17 cellular contexts compared by ENCODE assay signal in the genomic region with DNA sequence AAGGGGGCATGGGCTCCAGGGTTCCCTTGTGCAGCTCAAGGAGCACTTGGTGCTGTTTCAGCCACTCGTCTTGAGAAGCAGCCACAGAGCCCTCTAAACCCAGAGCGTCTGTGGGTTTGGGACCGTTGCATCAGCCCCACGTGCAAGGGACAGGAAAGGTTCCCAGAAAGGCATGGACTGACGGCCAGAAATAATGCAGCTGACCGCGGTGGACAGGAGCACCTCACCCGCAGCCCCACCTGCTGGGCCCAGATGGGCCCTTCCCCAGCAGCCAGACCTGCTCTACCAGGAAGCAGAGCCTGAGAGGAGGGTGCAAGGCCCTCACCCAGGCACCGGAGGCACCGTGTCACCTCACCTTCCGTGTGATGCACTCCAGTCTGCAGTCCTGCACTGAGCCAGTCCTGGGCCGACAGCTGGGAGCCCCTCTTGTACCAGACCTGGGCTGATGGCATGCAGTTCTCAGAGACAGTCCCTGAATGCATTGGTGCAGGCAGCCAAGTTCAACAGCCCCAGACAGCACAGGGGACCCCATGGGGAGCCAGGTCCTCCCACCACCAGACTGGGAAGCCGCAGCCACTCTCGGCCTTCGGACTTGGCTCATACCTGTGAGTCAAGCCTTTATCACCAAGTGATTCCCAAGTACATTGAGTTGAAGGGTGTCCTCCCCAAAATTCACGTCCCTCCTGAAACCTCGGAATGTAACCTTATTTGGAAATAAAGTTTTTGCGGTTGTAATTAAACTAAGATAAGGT. TPM values are rescaled to one million over a fixed set of nuclear protein-coding genes. Genes with fewer than 3 reads are reported as not detected.
DNase-seq lines count a peak whose midpoint lies in the region; ATAC-seq and TF ChIP-seq lines count a peak whose summit lies in the region.
"Had no signal": no experiment of that assay in that cellular context is flagged by ENCODE, and none has a peak within 500 bp of the region (broad histone marks: within the 10 kb centered on the region; RNA-seq: fewer than 3 reads in every experiment).

No MANE protein-coding gene starts in this region.

- 63 to 70% methylated on average over 18 of the region's 18 CpGs for WGBS in aorta, 2 donors

- H3K4me2 ChIP-seq in SU-DHL-6 (ENCODE audit: low read depth, low read length, poor library complexity, severe bottlenecking) = no peak overlapping the region

- H3K79me2 ChIP-seq in SU-DHL-6 (ENCODE audit: insufficient read depth, low read length) = no peaks in the 10 kb centered on the region

- H3K9me3 ChIP-seq in left ventricle myocardium inferior (replicated peaks) = no peaks in the 10 kb centered on the region
- H3K9me3 ChIP-seq in SU-DHL-6 (ENCODE audit: insufficient read depth, low read length) = no peaks in the 10 kb centered on the region
- no peaks in the 10 kb centered on the region for H3K9me3 ChIP-seq in mucosa of rectum (ENCODE audit: control insufficient read depth in 2 of 2, low read length in 2 of 2)
- no peaks in the 10 kb centered on the region for H3K9me3 ChIP-seq in aorta (ENCODE audit: control insufficient read depth, low read length)
- H3K9me3 ChIP-seq: body of pancreas had no signal

- intact Hi-C loops in left ventricle myocardium inferior (cut with micrococcal nuclease) (no loop called here), Right ventricle myocardium inferior (cut with DNase I) (no loop called here), aorta (cut with DNase I) (no loop called here)

- H4K20me1 ChIP-seq in SU-DHL-6 (ENCODE audit: low read depth, low read length) = no peaks in the 10 kb centered on the region

- H3K4me1 ChIP-seq in left ventricle myocardium inferior (no peaks in the 10 kb centered on the region), mucosa of rectum (ENCODE audit: control insufficient read depth in 2 of 2, insufficient read depth in 2 of 2, low read length in 2 of 2) (peaks cover 32 to 38% of the 10 kb centered on the region in 2 donors), aorta (ENCODE audit: control insufficient read depth in 1 of 2, insufficient read depth in 2 of 2, low read length in 2 of 2) (no peaks in the 10 kb centered on the region)

- H3F3A ChIP-seq in SU-DHL-6 (ENCODE audit: insufficient read depth) = no peaks in the 10 kb centered on the region

- H3K27ac ChIP-seq in left ventricle myocardium inferior (replicated peaks) (no peak overlapping the region), SU-DHL-6 (ENCODE audit: low read depth, low read length) (no peak overlapping the region), mucosa of rectum (ENCODE audit: low read depth in 2 of 2, low read length in 2 of 2) (peak overlapping the region; percentile 64 to 70), aorta (ENCODE audit: low read depth in 1 of 2, low read length in 2 of 2) (no peak overlapping the region)
- H3K27ac ChIP-seq: body of pancreas, dorsolateral prefrontal cortex had no signal

- no peaks in the 10 kb centered on the region for H3K9me2 ChIP-seq in SU-DHL-6 (replicated peaks; ENCODE audit: insufficient read depth, low read length)

- ATAC-seq in Right ventricle myocardium inferior (no peak), aorta (ENCODE audit: low FRiP score) (peak; percentile 14), GM18909 (IDR thresholded peaks at IDR 0.05; ENCODE audit: poor library complexity, unreplicated experiment) (no peak), HG03442 (IDR thresholded peaks at IDR 0.05; ENCODE audit: unreplicated experiment) (no peak)
- ATAC-seq: body of pancreas, sciatic nerve had no signal

- peak; percentile 16 for TF ChIP-seq CTCF in left ventricle myocardium inferior (IDR thresholded peaks at IDR 0.05; ENCODE audit: borderline replicate concordance)
- TF ChIP-seq CTCF in SU-DHL-6 (IDR thresholded peaks at IDR 0.05; ENCODE audit: insufficient read depth, low read length, poor library complexity, severe bottlenecking) = no peak

- peak overlapping the region; percentile 14 for H2AFZ ChIP-seq in SU-DHL-6 (ENCODE audit: low read depth, low read length, severe bottlenecking)

- H3K9ac ChIP-seq in SU-DHL-6 (ENCODE audit: low read length) = no peak overlapping the region
- peak overlapping the region; percentile 3 to 5 for H3K9ac ChIP-seq in mucosa of rectum (ENCODE audit: low read depth in 1 of 2, low read length in 2 of 2)

- DNase-seq in left ventricle myocardium inferior (no peak), Right ventricle myocardium inferior (ENCODE audit: missing footprints) (no peak), aorta (no peak), SW480 (ENCODE audit: low spot score) (no peak)
- DNase-seq: activated CD4-positive, alpha-beta memory T cell treated with anti-CD3 and anti-CD28 coated beads for 36 hours; activated gamma-delta T cell treated with Interleukin-2 at 50 U/mL for 16 hours; DMS 273 treated with DMSO at 0.1 percent for 48 hours had no signal

- no peaks in the 10 kb centered on the region for H3K36me3 ChIP-seq in left ventricle myocardium inferior
- no peaks in the 10 kb centered on the region for H3K36me3 ChIP-seq in SU-DHL-6 (ENCODE audit: low read length)
- H3K36me3 ChIP-seq in mucosa of rectum (ENCODE audit: control insufficient read depth in 2 of 2, insufficient read depth in 2 of 2, low read length in 2 of 2) = no peaks in the 10 kb centered on the region
- H3K36me3 ChIP-seq in aorta (ENCODE audit: control insufficient read depth in 1 of 2, insufficient read depth in 2 of 2, low read length in 1 of 2) = no peaks in the 10 kb centered on the region

- H3K4me3 ChIP-seq in left ventricle myocardium inferior (no peak overlapping the region), SU-DHL-6 (ENCODE audit: insufficient read depth, low read length, poor library complexity, severe bottlenecking) (no peak overlapping the region), mucosa of rectum (ENCODE audit: low read length in 2 of 2) (peak overlapping the region in 1 of 2 donors; percentile 3), aorta (ENCODE audit: low read length in 2 of 2) (no peak overlapping the region)
- H3K4me3 ChIP-seq: body of pancreas, dorsolateral prefrontal cortex had no signal

- H3K27me3 ChIP-seq in left ventricle myocardium inferior (ENCODE audit: low read depth) (peaks cover 28% of the 10 kb centered on the region), SU-DHL-6 (ENCODE audit: low read length) (no peaks in the 10 kb centered on the region), mucosa of rectum (ENCODE audit: control insufficient read depth in 2 of 2, insufficient read depth in 2 of 2, low read length in 2 of 2) (peaks cover 0 to 4% of the 10 kb centered on the region in 2 donors), aorta (ENCODE audit: control insufficient read depth in 1 of 2, insufficient read depth in 2 of 2, low read length in 1 of 2) (no peaks in the 10 kb centered on the region)
- H3K27me3 ChIP-seq: body of pancreas had no signal

RNA-seq across cellular contexts. Expression of gene TFF3, which starts 4.8 kb away (rescaled TPM):
- total RNA-seq in left ventricle myocardium inferior (2.9 TPM), Right ventricle myocardium inferior (3.4 TPM), aorta (1 to 10 TPM; 2.4 to 3.8 TPM)
- polyA plus RNA-seq in aorta = 100 to 1,000 TPM in 1 of 2 donors, 10 to 100 TPM in 1; 27.5 to 170 TPM
- total RNA-seq: activated CD4-positive, alpha-beta memory T cell treated with anti-CD3 and anti-CD28 coated beads for 36 hours had no signal
- polyA plus RNA-seq: AG04450, neural cell had no signal

RNA-seq across cellular contexts. Expression of gene TFF2, which starts 30.8 kb away (rescaled TPM):
- not detected for total RNA-seq in left ventricle myocardium inferior
- not detected for total RNA-seq in Right ventricle myocardium inferior
- total RNA-seq in aorta = not detected
- polyA plus RNA-seq in aorta = 1 to 10 TPM in 1 of 2 donors, not detected in 1; 2.1 TPM
- total RNA-seq: activated CD4-positive, alpha-beta memory T cell treated with anti-CD3 and anti-CD28 coated beads for 36 hours; dorsolateral prefrontal cortex; lower leg skin; sciatic nerve had no signal
- polyA plus RNA-seq: AG04450, neural cell had no signal

RNA-seq across cellular contexts. Expression of gene TFF1, which starts 46.3 kb away (rescaled TPM):
- total RNA-seq in left ventricle myocardium inferior (not detected), Right ventricle myocardium inferior (not detected), aorta (not detected)
- polyA plus RNA-seq in aorta = 10 to 100 TPM in 1 of 2 donors, 1 to 10 TPM in 1; 7.6 to 32.4 TPM
- total RNA-seq: activated CD4-positive, alpha-beta memory T cell treated with anti-CD3 and anti-CD28 coated beads for 36 hours; dorsolateral prefrontal cortex; lower leg skin; sciatic nerve had no signal
- polyA plus RNA-seq: AG04450, neural cell had no signal

Comparison
In these comparisons a context has a peak if more than half of its experiments do, and no peak if none do; other contexts are left out.
1. H3K27ac ChIP-seq: peak in mucosa of rectum (2 of 2); none in left ventricle myocardium inferior (single experiment), SU-DHL-6 (single experiment) and aorta (0 of 2).